8 cellular contexts compared by ENCODE assay signal in the genomic region with DNA sequence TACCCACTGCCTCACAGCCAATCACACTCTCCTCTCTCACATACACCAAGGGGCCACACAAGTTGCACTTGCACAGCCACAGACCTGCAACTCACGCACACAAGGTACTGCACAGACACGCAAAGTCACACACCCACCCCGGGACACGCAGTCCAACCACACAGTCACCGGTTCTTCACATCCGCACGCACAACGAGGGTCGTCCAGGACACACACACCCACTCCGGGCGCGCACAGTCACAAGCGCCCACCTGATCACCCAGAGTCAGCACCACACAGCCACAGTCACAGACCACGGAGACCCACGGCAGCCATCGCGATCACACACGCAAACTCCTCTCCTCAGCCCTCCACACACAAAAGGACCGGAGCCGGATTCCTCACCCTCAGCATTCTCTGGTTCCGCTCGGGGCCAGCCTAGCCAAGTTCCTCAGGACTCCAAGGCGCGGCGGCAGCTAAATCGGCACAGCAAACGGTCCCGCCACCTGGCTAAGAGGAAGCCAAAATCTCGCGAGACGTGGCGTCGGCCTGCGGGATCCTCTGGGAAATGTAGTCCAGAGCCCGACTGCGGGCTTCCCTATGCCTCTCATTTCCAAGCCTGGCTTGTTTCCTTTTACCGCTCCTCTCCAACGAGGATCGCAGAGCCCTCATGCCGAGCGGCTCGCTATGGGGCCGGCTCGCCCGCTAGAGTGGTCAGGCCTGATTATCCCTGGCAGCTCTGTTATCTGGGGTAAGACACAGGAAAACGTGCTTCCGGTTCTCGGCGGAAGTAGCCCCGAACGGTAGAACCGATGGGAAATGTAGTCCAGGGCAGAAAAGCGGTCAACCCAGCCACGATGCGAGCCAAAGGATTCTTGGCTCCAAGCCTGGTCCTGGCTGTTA. TPM values are rescaled to one million over a fixed set of nuclear protein-coding genes. Genes with fewer than 3 reads are reported as not detected.
DNase-seq lines count a peak whose midpoint lies in the region; ATAC-seq, FAIRE-seq and TF ChIP-seq lines count a peak whose summit lies in the region.

A gene (minus strand): TSS at position 467 of the 882 bp plus-strand sequence. CDS start 10,201 bp downstream, outside the sequence.

- no peaks in the 10 kb centered on the region for H3K27me3 ChIP-seq in K562 (ENCODE audit: control insufficient read depth in 2 of 2, insufficient read depth in 2 of 2, low read length in 2 of 2)

- peak within 1 kb of the TSS; percentile 96 to 97 for H3K9ac ChIP-seq in K562 (ENCODE audit: insufficient read depth in 1 of 2, low read depth in 2 of 2, low read length in 2 of 2)

- peak within 1 kb of the TSS; percentile 94 for H3K4me3 ChIP-seq in K562

- in situ Hi-C loops in K562 (cut with MboI), result no loop called here

- intact Hi-C loops in K562 (cut with micrococcal nuclease), result no loop called here
- intact Hi-C loops in sciatic nerve (cut with DNase I), result no loop called here

- TSS peak; percentile 76 for BruUV-seq in K562 (replicated peaks; lab: Mats Ljungman, UMichigan)

- peak within 1 kb of the TSS; percentile 97 for H2AFZ ChIP-seq in K562 (ENCODE audit: low read depth, low read length)

- peak within 1 kb of the TSS; percentile 99 for H3K27ac ChIP-seq in K562 (ENCODE audit: extremely low read depth, low read depth, low read length)

- no peak for TF ChIP-seq EP300 in K562 (IDR thresholded peaks at IDR 0.05; ENCODE audit: low read length)

- FAIRE-seq in K562 (lab: Jason Lieb, UNC), result peak; percentile 90

- under 1% methylated on average over 48 of the region's 55 CpGs for WGBS in K562 (ENCODE audit: insufficient coverage, low coverage, missing lambda C conversion rate)

- peaks cover 38% of the 10 kb centered on the region for H3K9me3 ChIP-seq in K562 (replicated peaks; ENCODE audit: control insufficient read depth, insufficient read depth, low read depth, low read length)

- H3K79me2 ChIP-seq in K562 (ENCODE audit: control insufficient read depth, insufficient read depth, low read length), result peaks cover 47% of the 10 kb centered on the region

- H4K20me1 ChIP-seq in K562 (replicated peaks; ENCODE audit: control insufficient read depth, insufficient read depth, low read length), result no peaks in the 10 kb centered on the region; the same call in 1 of the 2 replicates

- no peak for TF ChIP-seq RAD21 in K562 (CRISPR knock-in tag; conservative IDR thresholded peaks at IDR 0.05 in 1 of 2, IDR thresholded peaks at IDR 0.05 in 1 of 2)

- H3K36me3 ChIP-seq in K562 (ENCODE audit: control insufficient read depth, insufficient read depth, low read length), result peaks cover 12% of the 10 kb centered on the region; the same call in 2 of the 3 replicates

- peaks cover 0 to 17% of the 10 kb centered on the region in 2 experiments; a peak in 2 of 5 replicates for H3K4me1 ChIP-seq in K562 (replicated peaks in 1 of 2; ENCODE audit: control insufficient read depth in 2 of 2, insufficient read depth in 2 of 2, low read length in 2 of 2)

- CTCF ChIA-PET in K562 (lab: Yijun Ruan, JAX; ENCODE audit: low intra/inter-chr PET ratio), result no interaction called here

- peak in 1 of 3 experiments; percentile 11; a peak in 2 of 6 replicates for TF ChIP-seq CTCF in K562 (IDR thresholded peaks at IDR 0.05 in 2 of 3, conservative IDR thresholded peaks at IDR 0.05 in 1 of 3; ENCODE audit: insufficient read depth in 2 of 3, low read depth in 1 of 3, low read length in 3 of 3)

- TF ChIP-seq POLR2A in K562 (conservative IDR thresholded peaks at IDR 0.05), result peak; percentile 77

- POLR2A ChIA-PET in K562 (lab: Yijun Ruan, JAX), result interaction anchor here (0.6 to 0.9 kb wide), 3 partner anchors 163 to 1846 kb away, joined by 3 to 4 read pairs (median 3); a partner anchor contains a TSS

- DNase-seq in NCI-H187 treated with DMSO at 0.1 percent for 48 hours (lab: John Stamatoyannopoulos, UW) (peak; percentile 76), T1000 (lab: John Stamatoyannopoulos, UW) (peak; percentile 96), K562 (ENCODE audit: extremely low read depth in 1 of 4, low spot score in 3 of 4) (peak; percentile 76 to 92 (median 80)), iPS DF 19.7 (ENCODE audit: low read depth, low spot score) (peak; percentile 82), sciatic nerve (ENCODE audit: low spot score) (peak; percentile 98)
- no peak for DNase-seq in NK-92 treated with Interleukin-12 subunit alpha and Interleukin-12 subunit beta, amount 100 ng/mL, for 24 hours (lab: John Stamatoyannopoulos, UW)

- H3K4me2 ChIP-seq in K562 (ENCODE audit: insufficient read depth, low read length), result peak within 1 kb of the TSS; percentile 100

- no peaks in the 10 kb centered on the region for H3K9me1 ChIP-seq in K562 (ENCODE audit: control insufficient read depth, insufficient read depth, low read length)

- ATAC-seq in GM18499 (IDR thresholded peaks at IDR 0.05; ENCODE audit: insufficient read depth, unreplicated experiment) (peak; percentile 64), HG02938 (IDR thresholded peaks at IDR 0.05; ENCODE audit: unreplicated experiment) (peak; percentile 92), K562 (peak; percentile 96), sciatic nerve (peak; percentile 99)

TF ChIP-seq in K562, 482 proteins besides CTCF, POLR2A, EP300 and RAD21 (continues in another document):
- TF ChIP-seq, protein P1, sequence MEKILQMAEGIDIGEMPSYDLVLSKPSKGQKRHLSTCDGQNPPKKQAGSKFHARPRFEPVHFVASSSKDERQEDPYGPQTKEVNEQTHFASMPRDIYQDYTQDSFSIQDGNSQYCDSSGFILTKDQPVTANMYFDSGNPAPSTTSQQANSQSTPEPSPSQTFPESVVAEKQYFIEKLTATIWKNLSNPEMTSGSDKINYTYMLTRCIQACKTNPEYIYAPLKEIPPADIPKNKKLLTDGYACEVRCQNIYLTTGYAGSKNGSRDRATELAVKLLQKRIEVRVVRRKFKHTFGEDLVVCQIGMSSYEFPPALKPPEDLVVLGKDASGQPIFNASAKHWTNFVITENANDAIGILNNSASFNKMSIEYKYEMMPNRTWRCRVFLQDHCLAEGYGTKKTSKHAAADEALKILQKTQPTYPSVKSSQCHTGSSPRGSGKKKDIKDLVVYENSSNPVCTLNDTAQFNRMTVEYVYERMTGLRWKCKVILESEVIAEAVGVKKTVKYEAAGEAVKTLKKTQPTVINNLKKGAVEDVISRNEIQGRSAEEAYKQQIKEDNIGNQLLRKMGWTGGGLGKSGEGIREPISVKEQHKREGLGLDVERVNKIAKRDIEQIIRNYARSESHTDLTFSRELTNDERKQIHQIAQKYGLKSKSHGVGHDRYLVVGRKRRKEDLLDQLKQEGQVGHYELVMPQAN (IDR thresholded peaks at IDR 0.05; ENCODE audit: borderline replicate concordance), result peak; percentile 9
- TF ChIP-seq ZNF436 (CRISPR knock-in tag; IDR thresholded peaks at IDR 0.05) (no peak), THRAP3 (IDR thresholded peaks at IDR 0.05; ENCODE audit: borderline replicate concordance) (no peak), SUPT5H (IDR thresholded peaks at IDR 0.05) (peak; percentile 73), ELF1 (tag; IDR thresholded peaks at IDR 0.05) (peak; percentile 80), SIX5 (IDR thresholded peaks at IDR 0.05; ENCODE audit: borderline replicate concordance in 1 of 2, insufficient read depth in 1 of 2, low read depth in 1 of 2, low read length in 2 of 2) (peak; percentile 28 to 71; a peak in 3 of 4 replicates), NR2C1 (IDR thresholded peaks at IDR 0.05) (peak; percentile 70; the same call in 1 of the 2 replicates), NR2C1 (tag; IDR thresholded peaks at IDR 0.05) (peak; percentile 75), MYC (IDR thresholded peaks at IDR 0.05; ENCODE audit: low read depth, low read length) (peak; percentile 56), MYC (CRISPR knock-in tag; IDR thresholded peaks at IDR 0.05; ENCODE audit: borderline replicate concordance, low read depth) (0 out of 2 replicates have a peak, but pooled peaks have one; percentile 29), ELF4 (CRISPR knock-in tag; IDR thresholded peaks at IDR 0.05) (0 out of 2 replicates have a peak, but pooled peaks have one; percentile 25), CREM (IDR thresholded peaks at IDR 0.05; ENCODE audit: low read depth) (peak; percentile 76), HCFC1 (IDR thresholded peaks at IDR 0.05; ENCODE audit: low read depth, low read length) (peak; percentile 86), SRSF9 (IDR thresholded peaks at IDR 0.05; ENCODE audit: borderline replicate concordance, low read depth, low read length) (no peak), PRMT5 (CRISPR knock-in tag; IDR thresholded peaks at IDR 0.05) (no peak), SMARCA4 (IDR thresholded peaks at IDR 0.05) (no peak)
- TF ChIP-seq, protein P2, sequence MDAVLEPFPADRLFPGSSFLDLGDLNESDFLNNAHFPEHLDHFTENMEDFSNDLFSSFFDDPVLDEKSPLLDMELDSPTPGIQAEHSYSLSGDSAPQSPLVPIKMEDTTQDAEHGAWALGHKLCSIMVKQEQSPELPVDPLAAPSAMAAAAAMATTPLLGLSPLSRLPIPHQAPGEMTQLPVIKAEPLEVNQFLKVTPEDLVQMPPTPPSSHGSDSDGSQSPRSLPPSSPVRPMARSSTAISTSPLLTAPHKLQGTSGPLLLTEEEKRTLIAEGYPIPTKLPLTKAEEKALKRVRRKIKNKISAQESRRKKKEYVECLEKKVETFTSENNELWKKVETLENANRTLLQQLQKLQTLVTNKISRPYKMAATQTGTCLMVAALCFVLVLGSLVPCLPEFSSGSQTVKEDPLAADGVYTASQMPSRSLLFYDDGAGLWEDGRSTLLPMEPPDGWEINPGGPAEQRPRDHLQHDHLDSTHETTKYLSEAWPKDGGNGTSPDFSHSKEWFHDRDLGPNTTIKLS (IDR thresholded peaks at IDR 0.05; ENCODE audit: borderline replicate concordance, low read depth), result peak; percentile 97

RNA-seq across cellular contexts. Expression of the gene that starts here (rescaled TPM):
- 13.7 and 31.2 TPM in 2 replicates for total RNA-seq in K562 (2011; cell fraction: chromatin; rRNA removed; ENCODE audit: low replicate concordance)
- total RNA-seq in K562 (2011; cell fraction: nucleolus; rRNA removed), result 16.7 and 20.5 TPM in 2 replicates
- total RNA-seq in K562 (2011; cell fraction: nucleoplasm; rRNA removed), result 17.1 and 18.5 TPM in 2 replicates
- total RNA-seq in K562 (2014; rRNA removed) (5.3 and 6.6 TPM in 2 replicates), K562 (2014; rRNA removed; fragmentation: Illumina TruSeq; extraction: Trizol) (13.0 and 16.2 TPM in 2 replicates), K562 (2015; rRNA removed; fragmentation: Illumina TruSeq; extraction: Trizol) (10.1 and 11.2 TPM in 2 replicates), K562 (2021) (8.6 and 10.4 TPM in 2 replicates), sciatic nerve (4.5 TPM)
- polyA plus RNA-seq in K562 (2011; rRNA removed) (5.9 and 6.5 TPM in 2 replicates), K562 (2014; fragmentation: Illumina TruSeq; extraction: Trizol) (2.5 and 2.9 TPM in 2 replicates), K562 (2014; fragmentation: Nextera tagmentation; extraction: Ambion mirVana) (1 to 10 TPM; 1.2 to 1.8 TPM), K562 (2014; rRNA removed) (4.8 and 5.3 TPM in 2 replicates)
- 2.1 and 4.2 TPM in 2 replicates for polyA plus RNA-seq in K562 (2011; cell fraction: cytosol; rRNA removed)
- 3.3 and 5.8 TPM in 2 replicates for polyA plus RNA-seq in K562 (2011; cell fraction: nucleus; rRNA removed)
- polyA plus RNA-seq in K562 (2012), result 2.1 and 2.5 TPM in 2 replicates
- 20.6 and 26.8 TPM in 2 replicates for polyA minus RNA-seq in K562 (2011; rRNA and poly(A)+ RNA removed)
- polyA minus RNA-seq in K562 (2011; cell fraction: cytosol; rRNA and poly(A)+ RNA removed), result 4.4 and 7.4 TPM in 2 replicates
- 4.0 and 10.0 TPM in 2 replicates for polyA minus RNA-seq in K562 (2011; cell fraction: nucleus; rRNA and poly(A)+ RNA removed)
